7 cellular contexts compared by ENCODE assay signal in the genomic region with DNA sequence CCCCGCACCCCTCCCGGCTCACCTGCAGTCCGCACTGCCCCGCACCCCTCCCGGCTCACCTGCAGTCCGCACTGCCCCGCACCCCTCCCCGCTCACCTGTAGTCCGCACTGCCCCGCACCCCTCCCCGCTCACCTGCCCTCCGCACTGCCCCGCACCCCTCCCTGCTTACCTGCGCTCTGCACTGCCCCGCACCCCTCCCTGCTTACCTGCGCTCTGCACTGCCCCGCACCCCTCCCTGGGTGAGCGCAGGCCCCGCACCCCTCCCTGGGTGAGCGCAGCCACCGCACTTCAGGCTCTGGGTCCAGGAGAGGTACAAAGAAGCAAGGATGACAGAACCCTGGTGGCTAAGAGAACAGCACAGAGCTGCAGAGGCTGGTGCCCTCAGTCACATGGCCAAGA. TPM values are rescaled to one million over a fixed set of nuclear protein-coding genes. Genes with fewer than 3 reads are reported as not detected.
DNase-seq lines count a peak whose midpoint lies in the region; ATAC-seq and TF ChIP-seq lines count a peak whose summit lies in the region.
"Not testable (repeated sequence)": the region's sequence is repeated elsewhere in the genome, so short reads cannot be mapped to it uniquely, and the experiment has no call there.

No MANE protein-coding gene starts in this region.

- WGBS in endodermal cell (ENCODE audit: insufficient coverage in 1 of 2, insufficient read length in 1 of 2), 2 experiments, result 95% methylated on average over 4 to 19 of the region's 21 CpGs
- WGBS in trophoblast cell (ENCODE audit: extremely low coverage, insufficient coverage, insufficient read length), result no CpG with 5 or more reads among the region's 21 CpGs
- 95 to 96% methylated on average over 21 of the region's 21 CpGs for WGBS in aorta, 2 donors

- intact Hi-C loops in aorta (cut with DNase I), result not testable (repeated sequence)

- not testable (repeated sequence) for H3K9me3 Mint-ChIP-seq in endodermal cell

- H3K4me2 ChIP-seq in Loucy (ENCODE audit: low read depth, low read length, poor library complexity, severe bottlenecking), result peak overlapping the region; percentile 96
- H3K4me2 ChIP-seq in trophoblast cell (ENCODE audit: low read length), result not testable (repeated sequence)

- not testable (repeated sequence) for H3F3A ChIP-seq in Loucy (ENCODE audit: low read depth)

- TF ChIP-seq CTCF in Loucy (conservative IDR thresholded peaks at IDR 0.05; ENCODE audit: low read length); Peyer's patch (IDR thresholded peaks at IDR 0.05); endodermal cell (conservative IDR thresholded peaks at IDR 0.05): not testable (repeated sequence)

- not testable (repeated sequence) for ATAC-seq in aorta (ENCODE audit: low FRiP score)

- not testable (repeated sequence) for H3K9ac ChIP-seq in Loucy (ENCODE audit: low read depth, low read length, poor library complexity, severe bottlenecking); endodermal cell (ENCODE audit: extremely low read depth, low read length, poor library complexity, severe bottlenecking); trophoblast cell (ENCODE audit: low read length)

- H3K27ac Mint-ChIP-seq in endodermal cell, result not testable (repeated sequence)

- not testable (repeated sequence) for H2AFZ ChIP-seq in Loucy (ENCODE audit: low read length); trophoblast cell (ENCODE audit: insufficient read depth, low read length, poor library complexity)

- H3K27ac ChIP-seq in Peyer's patch; endodermal cell (ENCODE audit: low read depth, low read length); trophoblast cell (ENCODE audit: low read depth, low read length); aorta (ENCODE audit: low read depth in 1 of 2, low read length in 2 of 2): not testable (repeated sequence)

- DNase-seq in DMS 273 (lab: John Stamatoyannopoulos, UW; ENCODE audit: unreplicated experiment) (peak; percentile 13), Peyer's patch (peak in 2 of 3 donors; percentile 39 to 41), endodermal cell (peak; percentile 41), mesenteric fat pad (ENCODE audit: low spot score) (peak; percentile 78), aorta (peak; percentile 17 to 43)
- not testable (repeated sequence) for DNase-seq in trophoblast cell

- H3K4ac ChIP-seq in trophoblast cell (ENCODE audit: low read depth, low read length), result peak overlapping the region; percentile 66

- not testable (repeated sequence) for H4K8ac ChIP-seq in trophoblast cell (ENCODE audit: low read depth, low read length)

- not testable (repeated sequence) for H3K36me3 Mint-ChIP-seq in endodermal cell (ENCODE audit: low read depth)

- H3K4me1 Mint-ChIP-seq in endodermal cell, result peaks cover 28% of the 10 kb centered on the region

- not testable (repeated sequence) for H2BK12ac ChIP-seq in trophoblast cell (ENCODE audit: low read length)

- not testable (repeated sequence) for H3K9me2 ChIP-seq in Loucy (replicated peaks; ENCODE audit: low read depth, low read length)

- H4K20me1 ChIP-seq in Loucy (ENCODE audit: insufficient read depth, low read length, poor library complexity, severe bottlenecking), result peaks cover 59% of the 10 kb centered on the region

- H3K79me2 ChIP-seq in Loucy (ENCODE audit: insufficient read depth, low read length), result peaks cover 85% of the 10 kb centered on the region
- H3K79me2 ChIP-seq in trophoblast cell (ENCODE audit: control insufficient read depth, insufficient read depth, low read length, poor library complexity), result peaks cover 27% of the 10 kb centered on the region

- peak overlapping the region; percentile 35 for H3K4me3 ChIP-seq in Loucy (ENCODE audit: low read length, poor library complexity, severe bottlenecking)
- not testable (repeated sequence) for H3K4me3 ChIP-seq in Peyer's patch; endodermal cell (ENCODE audit: low read length); trophoblast cell (ENCODE audit: low read depth, low read length); aorta (ENCODE audit: low read length in 2 of 2)

- not testable (repeated sequence) for H4K12ac ChIP-seq in trophoblast cell (ENCODE audit: low read depth, low read length)

- H3K4me3 Mint-ChIP-seq in endodermal cell, result not testable (repeated sequence)

- H2AK5ac ChIP-seq in trophoblast cell (ENCODE audit: low read length), result not testable (repeated sequence)

- H3K79me1 ChIP-seq in trophoblast cell (ENCODE audit: low read length), result not testable (repeated sequence)

- not testable (repeated sequence) for H4K91ac ChIP-seq in trophoblast cell (ENCODE audit: low read depth, low read length)

- not testable (repeated sequence) for H3K27me3 Mint-ChIP-seq in endodermal cell (ENCODE audit: insufficient read depth)

- H3K23ac ChIP-seq in trophoblast cell (ENCODE audit: low read length), result not testable (repeated sequence)

- H3K36me3 ChIP-seq in Loucy (ENCODE audit: insufficient read depth, low read length); Peyer's patch; endodermal cell (ENCODE audit: control insufficient read depth, insufficient read depth, low read length); trophoblast cell (ENCODE audit: control insufficient read depth in 1 of 2, insufficient read depth in 2 of 2, low read length in 2 of 2); aorta (ENCODE audit: control insufficient read depth in 1 of 2, insufficient read depth in 2 of 2, low read length in 1 of 2): not testable (repeated sequence)

- H2BK5ac ChIP-seq in trophoblast cell (ENCODE audit: low read depth, low read length, poor library complexity), result not testable (repeated sequence)

- H3K4me1 ChIP-seq in Loucy (ENCODE audit: insufficient read depth, low read length, poor library complexity, severe bottlenecking) (peaks cover 49% of the 10 kb centered on the region), Peyer's patch (peaks cover 4 to 36% (median 11%) of the 10 kb centered on the region in 4 donors), trophoblast cell (ENCODE audit: control insufficient read depth in 1 of 2, insufficient read depth in 2 of 2, low read length in 2 of 2) (peaks cover 8 to 12% of the 10 kb centered on the region in 2 experiments)
- not testable (repeated sequence) for H3K4me1 ChIP-seq in endodermal cell (ENCODE audit: control insufficient read depth, insufficient read depth, low read length); aorta (ENCODE audit: control insufficient read depth in 1 of 2, insufficient read depth in 2 of 2, low read length in 2 of 2)

- TF ChIP-seq POLR2A in Peyer's patch (IDR thresholded peaks at IDR 0.05), result not testable (repeated sequence)

- H3K27me3 ChIP-seq in Loucy (ENCODE audit: insufficient read depth, low read length, poor library complexity, severe bottlenecking); Peyer's patch; endodermal cell (ENCODE audit: control insufficient read depth, insufficient read depth, low read length, poor library complexity, severe bottlenecking); trophoblast cell (ENCODE audit: insufficient read depth, low read length); aorta (ENCODE audit: control insufficient read depth in 1 of 2, insufficient read depth in 2 of 2, low read length in 1 of 2): not testable (repeated sequence)

- not testable (repeated sequence) for H3K18ac ChIP-seq in trophoblast cell (ENCODE audit: low read length)

- not testable (repeated sequence) for H2BK120ac ChIP-seq in trophoblast cell (ENCODE audit: insufficient read depth, low read length, poor library complexity)

- not testable (repeated sequence) for H3K9me3 ChIP-seq in Loucy (ENCODE audit: insufficient read depth, low read depth, low read length); Peyer's patch; endodermal cell (ENCODE audit: control insufficient read depth, low read length); trophoblast cell (ENCODE audit: insufficient read depth, low read depth, low read length); aorta (ENCODE audit: control insufficient read depth, low read length)

- not testable (repeated sequence) for H3K14ac ChIP-seq in trophoblast cell (ENCODE audit: low read length)

RNA-seq across cellular contexts. Expression of a gene that starts 4.5 kb away (rescaled TPM):
- 100 to 1,000 TPM; 248 to 362 (median 351) TPM for total RNA-seq in Peyer's patch
- 100 to 1,000 TPM; 104 to 121 TPM for total RNA-seq in endodermal cell
- polyA plus RNA-seq in endodermal cell (2013, experiment 1 of 2), result 61.6 TPM
- polyA plus RNA-seq in endodermal cell (2013, experiment 2 of 2), result 52.7 TPM
- total RNA-seq in mesenteric fat pad, result 91.3 TPM
- 76.4 and 76.8 TPM in 2 replicates for polyA plus RNA-seq in trophoblast cell (2013)
- total RNA-seq in aorta, result 10 to 100 TPM; 90.8 to 98.0 TPM
- polyA plus RNA-seq in aorta, result 100 to 1,000 TPM in 1 of 2 donors, 10 to 100 TPM in 1; 52.0 to 300 TPM

RNA-seq across cellular contexts. Expression of a gene that starts 4.7 kb away (rescaled TPM):
- total RNA-seq in Peyer's patch (100 to 1,000 TPM in 1 of 4 donors, 10 to 100 TPM in 3; 46.1 to 111 (median 56.6) TPM), endodermal cell (10 to 100 TPM; 15.9 to 23.0 TPM), mesenteric fat pad (27.7 TPM), aorta (10 to 100 TPM; 17.4 to 26.0 TPM)
- polyA plus RNA-seq in endodermal cell (2013, experiment 1 of 2), result 21.9 TPM
- 21.2 TPM for polyA plus RNA-seq in endodermal cell (2013, experiment 2 of 2)
- 13.5 and 15.8 TPM in 2 replicates for polyA plus RNA-seq in trophoblast cell (2013)
- polyA plus RNA-seq in aorta, result 10 to 100 TPM; 35.2 to 81.3 TPM

RNA-seq across cellular contexts. Expression of a gene that starts 45.8 kb away (rescaled TPM):
- total RNA-seq in Peyer's patch (100 to 1,000 TPM in 2 of 4 donors, 10 to 100 TPM in 2; 32.2 to 119 (median 101) TPM), endodermal cell (10 to 100 TPM; 26.3 to 31.1 TPM), mesenteric fat pad (10.1 TPM), aorta (10 to 100 TPM; 11.2 to 14.2 TPM)
- polyA plus RNA-seq in endodermal cell (2013, experiment 1 of 2), result 7.8 TPM
- polyA plus RNA-seq in endodermal cell (2013, experiment 2 of 2), result 8.3 TPM
- polyA plus RNA-seq in trophoblast cell (2013), result 4.2 TPM in 2 replicates
- 10 to 100 TPM in 1 of 2 donors, 1 to 10 TPM in 1; 5.4 to 13.4 TPM for polyA plus RNA-seq in aorta

RNA-seq across cellular contexts. Expression of a gene that starts 59.3 kb away (rescaled TPM):
- 100 to 1,000 TPM in 1 of 4 donors, 10 to 100 TPM in 3; 40.4 to 114 (median 71.4) TPM for total RNA-seq in Peyer's patch
- 10 to 100 TPM; 22.4 to 25.6 TPM for total RNA-seq in endodermal cell
- 4.3 TPM for polyA plus RNA-seq in endodermal cell (2013, experiment 1 of 2)
- 3.6 TPM for polyA plus RNA-seq in endodermal cell (2013, experiment 2 of 2)
- 34.7 TPM for total RNA-seq in mesenteric fat pad
- polyA plus RNA-seq in trophoblast cell (2013), result 2.0 and 2.2 TPM in 2 replicates
- 10 to 100 TPM; 27.5 to 44.2 TPM for total RNA-seq in aorta
- polyA plus RNA-seq in aorta, result 10 to 100 TPM in 1 of 2 donors, 1 to 10 TPM in 1; 5.9 to 42.5 TPM
